In genomic region chr22:28911777-28912669, GRCh38 we compare ENCODE assay signal across 10 cellular contexts. TPM values are rescaled to one million over a fixed set of nuclear protein-coding genes. Genes with fewer than 3 reads are reported as not detected.
DNase-seq lines count a peak whose midpoint lies in the region; ATAC-seq and TF ChIP-seq lines count a peak whose summit lies in the region.
"Had no signal": no experiment of that assay in that cellular context is flagged by ENCODE, and none has a peak within 500 bp of the region (broad histone marks: within the 10 kb centered on the region; RNA-seq: fewer than 3 reads in every experiment).

No MANE protein-coding gene starts in this region.

- TF ChIP-seq EP300 in SK-N-SH (IDR thresholded peaks at IDR 0.05; ENCODE audit: borderline replicate concordance in 1 of 2, low read depth in 1 of 2, low read length in 1 of 2), result no peak

- TF ChIP-seq CTCF in SK-N-SH (IDR thresholded peaks at IDR 0.05) (no peak), esophagus squamous epithelium (IDR thresholded peaks at IDR 0.05) (no peak)

- CTCF ChIA-PET in SK-N-SH (lab: Yijun Ruan, JAX), result interaction anchor here (1.1 to 1.2 kb wide), 2 partner anchors 128 to 129 kb away, joined by 3 read pairs; no protein-coding TSS in a partner anchor

- POLR2A ChIA-PET in SK-N-SH (lab: Yijun Ruan, JAX), result no interaction called here

- peaks cover 30% of the 10 kb centered on the region; the same call in 1 of the 2 replicates for H4K20me1 ChIP-seq in SK-N-SH (ENCODE audit: insufficient read depth)

- no peaks in the 10 kb centered on the region for H3K9me3 ChIP-seq in SK-N-SH
- no peaks in the 10 kb centered on the region for H3K9me3 ChIP-seq in esophagus squamous epithelium
- H3K9me3 ChIP-seq in muscle layer of colon (ENCODE audit: low read length), result no peaks in the 10 kb centered on the region

- intact Hi-C loops in esophagus squamous epithelium (cut with DNase I), result no loop called here

- H3K27me3 ChIP-seq in SK-N-SH (ENCODE audit: insufficient read depth) (no peaks in the 10 kb centered on the region), esophagus squamous epithelium (no peaks in the 10 kb centered on the region), muscle layer of colon (ENCODE audit: control insufficient read depth in 1 of 2, insufficient read depth in 2 of 2, low read length in 2 of 2) (no peaks in the 10 kb centered on the region)

- no peak for TF ChIP-seq POLR2A in esophagus squamous epithelium (IDR thresholded peaks at IDR 0.05)

- 79% methylated on average over 10 of the region's 10 CpGs for WGBS in SK-N-SH (ENCODE audit: low lambda C conversion rate)
- WGBS in esophagus squamous epithelium, 2 donors, result 39 to 41% methylated on average over 10 of the region's 10 CpGs

- H3K4me1 ChIP-seq in SK-N-SH (ENCODE audit: control insufficient read depth in 1 of 2, insufficient read depth in 2 of 2, low read depth in 1 of 2, low read length in 1 of 2) (peaks cover 3 to 7% of the 10 kb centered on the region in 2 experiments; a peak in 1 of 4 replicates), esophagus squamous epithelium (peaks cover 14 to 68% (median 22%) of the 10 kb centered on the region in 3 donors), muscle layer of colon (ENCODE audit: insufficient read depth, low read length) (peaks cover 72% of the 10 kb centered on the region)

- no peak overlapping the region for H3K27ac ChIP-seq in SK-N-SH (ENCODE audit: low read depth in 2 of 2, low read length in 1 of 2)
- peak overlapping the region; percentile 30 to 68 (median 50) for H3K27ac ChIP-seq in esophagus squamous epithelium
- H3K27ac ChIP-seq in muscle layer of colon (ENCODE audit: low read depth, low read length), result peak overlapping the region; percentile 76

- H3K4me3 ChIP-seq in SK-N-SH (ENCODE audit: low read depth in 2 of 2, low read length in 1 of 2) (no peak overlapping the region), esophagus squamous epithelium (no peak overlapping the region), muscle layer of colon (ENCODE audit: low read depth in 1 of 2, low read length in 2 of 2) (no peak overlapping the region)

- peaks cover 64% of the 10 kb centered on the region for H3K79me2 ChIP-seq in SK-N-SH (ENCODE audit: insufficient read depth)

- no peak for TF ChIP-seq RAD21 in SK-N-SH (IDR thresholded peaks at IDR 0.05; ENCODE audit: low read length)

- ATAC-seq in SK-N-SH treated with all-trans-retinoic acid at 6 μM for 48 hours (peak; percentile 31; the same call in 2 of the 3 replicates), GM21447 (IDR thresholded peaks at IDR 0.05; ENCODE audit: unreplicated experiment) (no peak), GM18861 (IDR thresholded peaks at IDR 0.05; ENCODE audit: unreplicated experiment) (no peak)

- DNase-seq in SK-N-SH, result no peak
- no peak for DNase-seq in esophagus squamous epithelium (lab: John Stamatoyannopoulos, UW)
- DNase-seq in NAMALWA (ENCODE audit: low spot score), result no peak
- no peak for DNase-seq in NCI-H526 (lab: John Stamatoyannopoulos, UW)
- DNase-seq: NCI-H187 treated with DMSO at 0.1 percent for 48 hours; stimulated activated CD4-positive, alpha-beta T cell treated with anti-CD3 and anti-CD28 coated beads, Interleukin-2, amount 100 ng/mL, for 24 hours had no signal

- H3F3A ChIP-seq in SK-N-SH (replicated peaks; ENCODE audit: insufficient read depth), result no peaks in the 10 kb centered on the region

- no peak overlapping the region for H3K9ac ChIP-seq in SK-N-SH
- no peak overlapping the region for H3K9ac ChIP-seq in muscle layer of colon (ENCODE audit: low read length)

- H3K9me2 ChIP-seq in SK-N-SH, result no peaks in the 10 kb centered on the region

- H3K36me3 ChIP-seq in SK-N-SH (replicated peaks in 1 of 2; ENCODE audit: control insufficient read depth in 1 of 2, insufficient read depth in 2 of 2, low read length in 1 of 2), result no peaks in the 10 kb centered on the region
- no peaks in the 10 kb centered on the region for H3K36me3 ChIP-seq in esophagus squamous epithelium
- H3K36me3 ChIP-seq in muscle layer of colon (ENCODE audit: insufficient read depth, low read length), result no peaks in the 10 kb centered on the region

- no peak overlapping the region for H2AFZ ChIP-seq in SK-N-SH (ENCODE audit: low read depth)

- H3K4me2 ChIP-seq in SK-N-SH, result no peak overlapping the region

TF ChIP-seq in SK-N-SH treated with all-trans-retinoic acid at 6 μM for 48 hours, 23 proteins besides CTCF, POLR2A, EP300 and RAD21 (continues in another document):
- TF ChIP-seq, protein P1, sequence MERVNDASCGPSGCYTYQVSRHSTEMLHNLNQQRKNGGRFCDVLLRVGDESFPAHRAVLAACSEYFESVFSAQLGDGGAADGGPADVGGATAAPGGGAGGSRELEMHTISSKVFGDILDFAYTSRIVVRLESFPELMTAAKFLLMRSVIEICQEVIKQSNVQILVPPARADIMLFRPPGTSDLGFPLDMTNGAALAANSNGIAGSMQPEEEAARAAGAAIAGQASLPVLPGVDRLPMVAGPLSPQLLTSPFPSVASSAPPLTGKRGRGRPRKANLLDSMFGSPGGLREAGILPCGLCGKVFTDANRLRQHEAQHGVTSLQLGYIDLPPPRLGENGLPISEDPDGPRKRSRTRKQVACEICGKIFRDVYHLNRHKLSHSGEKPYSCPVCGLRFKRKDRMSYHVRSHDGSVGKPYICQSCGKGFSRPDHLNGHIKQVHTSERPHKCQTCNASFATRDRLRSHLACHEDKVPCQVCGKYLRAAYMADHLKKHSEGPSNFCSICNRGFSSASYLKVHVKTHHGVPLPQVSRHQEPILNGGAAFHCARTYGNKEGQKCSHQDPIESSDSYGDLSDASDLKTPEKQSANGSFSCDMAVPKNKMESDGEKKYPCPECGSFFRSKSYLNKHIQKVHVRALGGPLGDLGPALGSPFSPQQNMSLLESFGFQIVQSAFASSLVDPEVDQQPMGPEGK (CRISPR knock-in tag; IDR thresholded peaks at IDR 0.05; ENCODE audit: borderline replicate concordance), result no peak
- TF ChIP-seq ESRRG (CRISPR knock-in tag; IDR thresholded peaks at IDR 0.05), result no peak
- no peak for TF ChIP-seq OSR1 (CRISPR knock-in tag; IDR thresholded peaks at IDR 0.05)
- TF ChIP-seq CSRNP3 (CRISPR knock-in tag; IDR thresholded peaks at IDR 0.05), result no peak
- TF ChIP-seq GLIS3 (CRISPR knock-in tag; IDR thresholded peaks at IDR 0.05), result no peak
- TF ChIP-seq BACH2 (CRISPR knock-in tag; IDR thresholded peaks at IDR 0.05; ENCODE audit: borderline replicate concordance), result no peak
- TF ChIP-seq ZNF565 (CRISPR knock-in tag; conservative IDR thresholded peaks at IDR 0.05; ENCODE audit: low read depth), result no peak

TF ChIP-seq in SK-N-SH, 30 proteins besides CTCF, POLR2A, EP300 and RAD21 (continues in another document):
- TF ChIP-seq, protein P2, sequence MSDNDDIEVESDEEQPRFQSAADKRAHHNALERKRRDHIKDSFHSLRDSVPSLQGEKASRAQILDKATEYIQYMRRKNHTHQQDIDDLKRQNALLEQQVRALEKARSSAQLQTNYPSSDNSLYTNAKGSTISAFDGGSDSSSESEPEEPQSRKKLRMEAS (IDR thresholded peaks at IDR 0.05; ENCODE audit: low read depth), result no peak
- TF ChIP-seq FOXJ3 (CRISPR knock-in tag; IDR thresholded peaks at IDR 0.05), result no peak
- no peak for TF ChIP-seq RCOR1 (IDR thresholded peaks at IDR 0.05; ENCODE audit: low read length)
- TF ChIP-seq FOSL2 (IDR thresholded peaks at IDR 0.05; ENCODE audit: borderline replicate concordance, low read depth), result no peak
- TF ChIP-seq GABPA (IDR thresholded peaks at IDR 0.05; ENCODE audit: low read depth), result no peak
- TF ChIP-seq USF1 (IDR thresholded peaks at IDR 0.05; ENCODE audit: borderline replicate concordance, low read depth), result no peak
- no peak for TF ChIP-seq USF2 (IDR thresholded peaks at IDR 0.05; ENCODE audit: borderline replicate concordance, low read depth, low read length)
- no peak for TF ChIP-seq PBX3 (IDR thresholded peaks at IDR 0.05)
- no peak for TF ChIP-seq TCF12 (IDR thresholded peaks at IDR 0.05)
- TF ChIP-seq JUND (IDR thresholded peaks at IDR 0.05), result no peak

RNA-seq across cellular contexts. Expression of gene ZNRF3, which starts 28.7 kb away (rescaled TPM):
- 2.9 and 4.2 TPM in 2 replicates for polyA plus RNA-seq in SK-N-SH (2012; rRNA removed)
- 3.2 and 3.9 TPM in 2 replicates for polyA plus RNA-seq in SK-N-SH (2012; cell fraction: cytosol; rRNA removed)
- polyA plus RNA-seq in SK-N-SH (2012; cell fraction: nucleus; rRNA removed), result 4.7 and 4.8 TPM in 2 replicates
- total RNA-seq in esophagus squamous epithelium, result 10 to 100 TPM in 1 of 4 donors, 1 to 10 TPM in 3; 6.6 to 10.9 (median 7.2) TPM

Comparison
In these comparisons a context has a peak if more than half of its experiments do, and no peak if none do; other contexts are left out.
1. H3K27ac ChIP-seq: peak in esophagus squamous epithelium (4 of 4) and muscle layer of colon (single experiment); none in SK-N-SH (0 of 2).